Comparison of ENCODE assay signal across 8 cellular contexts in the genomic region with DNA sequence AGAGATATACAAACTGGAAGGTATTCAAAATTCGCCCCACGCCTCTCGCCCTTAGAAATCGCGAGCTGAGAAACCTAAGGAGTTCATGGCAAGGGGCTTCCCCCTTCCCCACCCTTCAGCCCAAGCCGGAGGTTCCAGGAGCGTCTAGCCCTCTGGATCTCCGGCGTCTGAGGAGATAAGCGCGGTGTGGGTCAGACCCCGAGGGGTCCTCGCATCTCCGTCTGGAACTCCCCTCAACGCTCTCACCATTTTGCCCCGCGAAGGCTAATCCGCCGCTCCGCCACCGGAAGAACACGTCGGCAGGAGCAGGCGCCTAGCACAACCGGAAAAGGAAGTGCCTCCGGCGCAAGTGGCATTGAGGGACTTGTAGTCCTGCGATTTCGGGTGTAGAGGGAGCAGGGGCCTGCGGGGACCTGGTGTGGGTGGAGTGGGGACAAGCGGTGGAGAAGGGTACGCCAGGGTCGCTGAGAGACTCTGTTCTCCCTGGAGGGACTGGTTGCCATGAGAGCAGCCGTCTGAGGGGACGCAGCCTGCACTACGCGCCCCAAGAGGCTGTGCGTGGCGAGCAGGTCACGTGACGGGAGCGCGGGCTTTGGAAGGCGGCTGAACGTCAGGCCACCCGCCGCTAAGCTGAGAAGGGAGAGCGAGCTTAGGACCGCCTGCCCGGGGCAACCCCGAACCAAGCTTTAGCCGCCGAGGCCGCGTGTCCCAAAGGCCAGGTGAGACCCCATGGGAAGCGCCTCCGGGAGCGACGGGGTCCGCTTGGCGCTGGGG. TPM values are rescaled to one million over a fixed set of nuclear protein-coding genes. Genes with fewer than 3 reads are reported as not detected.
DNase-seq lines count a peak whose midpoint lies in the region; ATAC-seq and TF ChIP-seq lines count a peak whose summit lies in the region.

FEN1 (plus strand) TSS at position 602 of the 774 bp plus-strand sequence. CDS start 2,451 bp downstream, outside the sequence.
TMEM258 (minus strand) TSS at position 290 of the 774 bp plus-strand sequence; CDS start at position 249, 41 bp downstream.

- peak within 1 kb of the TSS; percentile 78 for H2AFZ ChIP-seq in PC-3 (ENCODE audit: low read length)

- no peaks in the 10 kb centered on the region for H3K27me3 ChIP-seq in PC-3 (ENCODE audit: low read length)
- H3K27me3 ChIP-seq in mucosa of stomach (ENCODE audit: control insufficient read depth, insufficient read depth, low read length), result no peaks in the 10 kb centered on the region

- H3K9me3 ChIP-seq in PC-3 (ENCODE audit: low read length) (no peaks in the 10 kb centered on the region), mucosa of stomach (ENCODE audit: control insufficient read depth, low read length) (no peaks in the 10 kb centered on the region)

- DNase-seq in DMS 273 treated with DMSO at 0.1 percent for 48 hours (lab: John Stamatoyannopoulos, UW) (peak; percentile 80), PC-3 (peak; percentile 93), activated T-cell treated with anti-CD3 and anti-CD28 coated beads for 48 hours (ENCODE audit: low read depth) (peak; percentile 84), epithelial cell of proximal tubule (ENCODE audit: low read depth) (no peak)
- peak; percentile 92 for DNase-seq in stimulated activated CD8-positive, alpha-beta memory T cell treated with anti-CD3 and anti-CD28 coated beads, Interleukin-4, amount 100 ng/mL, for 48 hours

- H3K4me3 ChIP-seq in PC-3 (ENCODE audit: low read length) (peak within 1 kb of the TSS; percentile 97), epithelial cell of proximal tubule (ENCODE audit: low read depth, low read length) (peak within 1 kb of the TSS; percentile 67), mucosa of stomach (ENCODE audit: low read length) (peak within 1 kb of the TSS; percentile 89)

- intact Hi-C loops in PC-3 (cut with micrococcal nuclease), result loop anchor here (1.0 kb wide), 1 partner anchor 25 kb away; the partner anchor contains the start of gene FADS1

- peaks cover 14 to 20% (median 16%) of the 10 kb centered on the region in 3 donors for H3K4me1 Mint-ChIP-seq in IgD-negative memory B cell

- H3K36me3 ChIP-seq in PC-3 (ENCODE audit: low read depth, low read length) (peaks cover 46% of the 10 kb centered on the region), mucosa of stomach (ENCODE audit: control insufficient read depth, insufficient read depth, low read length) (no peaks in the 10 kb centered on the region)

- peaks cover 4% of the 10 kb centered on the region for H3K36me3 Mint-ChIP-seq in IgD-negative memory B cell

- peaks cover 14% of the 10 kb centered on the region for H3K4me1 ChIP-seq in PC-3 (ENCODE audit: insufficient read depth, low read length)
- peaks cover 26% of the 10 kb centered on the region for H3K4me1 ChIP-seq in mucosa of stomach (ENCODE audit: control insufficient read depth, insufficient read depth, low read length)

- POLR2A ChIA-PET in PC-3 (lab: Charles Lee; ENCODE audit: unreplicated experiment), result interaction anchor here (0.6 to 1.5 kb wide), 3 partner anchors 22 to 50 kb away, joined by 3 to 5 read pairs (median 3); no protein-coding TSS in a partner anchor

- H3K79me2 ChIP-seq in PC-3 (ENCODE audit: low read length), result peaks cover 73% of the 10 kb centered on the region

- peak within 1 kb of the TSS; percentile 89 to 96 (median 95) for H3K4me3 Mint-ChIP-seq in IgD-negative memory B cell

- H3K9ac ChIP-seq in PC-3 (ENCODE audit: low read length) (peak within 1 kb of the TSS; percentile 95), mucosa of stomach (ENCODE audit: low read length) (peak within 1 kb of the TSS; percentile 97)

- no peak for TF ChIP-seq CTCF in PC-3 (conservative IDR thresholded peaks at IDR 0.05; ENCODE audit: low read depth, low read length)
- TF ChIP-seq CTCF in epithelial cell of proximal tubule (conservative IDR thresholded peaks at IDR 0.05; ENCODE audit: low read depth, low read length), result no peak

- H3K4me2 ChIP-seq in PC-3 (ENCODE audit: low read length), result peak within 1 kb of the TSS; percentile 90

- ATAC-seq in GM21529 (IDR thresholded peaks at IDR 0.05; ENCODE audit: unreplicated experiment), result peak; percentile 87
- peak; percentile 87 for ATAC-seq in PC-3

- H3K27ac Mint-ChIP-seq in IgD-negative memory B cell, result peak within 1 kb of the TSS; percentile 94 to 99 (median 98)

- H3K9me3 Mint-ChIP-seq in IgD-negative memory B cell, result no peaks in the 10 kb centered on the region

- no TSS peak for BruUV-seq in PC-3 (replicated peaks; lab: Mats Ljungman, UMichigan)

- CTCF ChIA-PET in PC-3 (lab: Charles Lee), result interaction anchor here (0.6 to 0.9 kb wide), 4 partner anchors 20 to 316 kb away, joined by 3 to 4 read pairs (median 4); no protein-coding TSS in a partner anchor

- peak within 1 kb of the TSS; percentile 89 for H3K27ac ChIP-seq in PC-3 (ENCODE audit: low read length)

- no peaks in the 10 kb centered on the region for H3K27me3 Mint-ChIP-seq in IgD-negative memory B cell

- H3F3A ChIP-seq in PC-3 (ENCODE audit: low read length, unreplicated experiment), result no peaks in the 10 kb centered on the region

- H3K9me2 ChIP-seq in PC-3 (replicated peaks; ENCODE audit: low read length), result no peaks in the 10 kb centered on the region

- H4K20me1 ChIP-seq in PC-3 (ENCODE audit: low read length), result peaks cover 10% of the 10 kb centered on the region; the same call in 1 of the 2 replicates

RNA-seq across cellular contexts. Expression of gene FEN1, which starts in this region (rescaled TPM):
- polyA plus RNA-seq in IgD-negative memory B cell, result 12.6 TPM
- 132 and 137 TPM in 2 replicates for total RNA-seq in PC-3 (2014; rRNA removed)
- total RNA-seq in epithelial cell of proximal tubule, result 70.6 and 120 TPM in 2 replicates

RNA-seq across cellular contexts. Expression of gene TMEM258, which starts in this region (rescaled TPM):
- polyA plus RNA-seq in IgD-negative memory B cell, result 210 TPM
- total RNA-seq in PC-3 (2014; rRNA removed), result 79.2 and 110 TPM in 2 replicates
- total RNA-seq in epithelial cell of proximal tubule, result 95.1 and 102 TPM in 2 replicates
